1 cellular context compared by ENCODE assay signal in the genomic region with DNA sequence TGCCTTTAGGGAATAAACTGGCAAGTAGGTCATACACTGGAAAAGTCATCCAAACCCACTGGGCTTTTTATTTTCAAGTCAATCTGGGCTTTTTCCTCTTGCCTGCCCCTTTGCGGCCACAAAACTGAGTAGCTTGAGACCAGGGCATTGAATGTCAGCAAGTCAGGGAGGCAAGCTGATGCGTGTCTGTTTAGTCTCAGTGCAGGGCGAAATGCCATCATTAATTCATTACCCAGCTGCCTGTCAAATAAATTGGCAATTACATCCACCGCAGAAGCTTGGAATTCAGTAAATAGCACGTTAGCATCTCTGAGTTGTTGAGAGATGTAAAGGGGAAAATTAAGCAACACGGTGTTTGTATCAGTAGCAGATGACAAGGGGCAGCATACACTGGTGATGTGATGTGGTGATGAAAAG.
TF ChIP-seq lines count a peak whose summit lies in the region.

No MANE protein-coding gene starts in this region.

TF ChIP-seq in SK-N-SH, 30 proteins besides CTCF, POLR2A, EP300 and RAD21 (continued from another document):
- TF ChIP-seq, protein P1, sequence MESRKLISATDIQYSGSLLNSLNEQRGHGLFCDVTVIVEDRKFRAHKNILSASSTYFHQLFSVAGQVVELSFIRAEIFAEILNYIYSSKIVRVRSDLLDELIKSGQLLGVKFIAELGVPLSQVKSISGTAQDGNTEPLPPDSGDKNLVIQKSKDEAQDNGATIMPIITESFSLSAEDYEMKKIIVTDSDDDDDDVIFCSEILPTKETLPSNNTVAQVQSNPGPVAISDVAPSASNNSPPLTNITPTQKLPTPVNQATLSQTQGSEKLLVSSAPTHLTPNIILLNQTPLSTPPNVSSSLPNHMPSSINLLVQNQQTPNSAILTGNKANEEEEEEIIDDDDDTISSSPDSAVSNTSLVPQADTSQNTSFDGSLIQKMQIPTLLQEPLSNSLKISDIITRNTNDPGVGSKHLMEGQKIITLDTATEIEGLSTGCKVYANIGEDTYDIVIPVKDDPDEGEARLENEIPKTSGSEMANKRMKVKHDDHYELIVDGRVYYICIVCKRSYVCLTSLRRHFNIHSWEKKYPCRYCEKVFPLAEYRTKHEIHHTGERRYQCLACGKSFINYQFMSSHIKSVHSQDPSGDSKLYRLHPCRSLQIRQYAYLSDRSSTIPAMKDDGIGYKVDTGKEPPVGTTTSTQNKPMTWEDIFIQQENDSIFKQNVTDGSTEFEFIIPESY (IDR thresholded peaks at IDR 0.05; ENCODE audit: borderline replicate concordance, low read depth): no peak
- no peak for TF ChIP-seq FOXM1 (IDR thresholded peaks at IDR 0.05; ENCODE audit: low read depth)
- TF ChIP-seq SMC3 (IDR thresholded peaks at IDR 0.05; ENCODE audit: low read depth, low read length): peak; percentile 38; the same call in 1 of the 2 replicates
- TF ChIP-seq NFIC (IDR thresholded peaks at IDR 0.05; ENCODE audit: borderline replicate concordance): no peak
- peak; percentile 16; the same call in 1 of the 2 replicates for TF ChIP-seq JUND (IDR thresholded peaks at IDR 0.05)
- peak; percentile 84 for TF ChIP-seq GATA2 (CRISPR knock-in tag; IDR thresholded peaks at IDR 0.05)
- TF ChIP-seq, protein P2, sequence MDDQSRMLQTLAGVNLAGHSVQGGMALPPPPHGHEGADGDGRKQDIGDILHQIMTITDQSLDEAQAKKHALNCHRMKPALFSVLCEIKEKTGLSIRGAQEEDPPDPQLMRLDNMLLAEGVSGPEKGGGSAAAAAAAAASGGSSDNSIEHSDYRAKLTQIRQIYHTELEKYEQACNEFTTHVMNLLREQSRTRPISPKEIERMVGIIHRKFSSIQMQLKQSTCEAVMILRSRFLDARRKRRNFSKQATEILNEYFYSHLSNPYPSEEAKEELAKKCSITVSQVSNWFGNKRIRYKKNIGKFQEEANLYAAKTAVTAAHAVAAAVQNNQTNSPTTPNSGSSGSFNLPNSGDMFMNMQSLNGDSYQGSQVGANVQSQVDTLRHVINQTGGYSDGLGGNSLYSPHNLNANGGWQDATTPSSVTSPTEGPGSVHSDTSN (IDR thresholded peaks at IDR 0.05): peak; percentile 91
- TF ChIP-seq, protein P3, sequence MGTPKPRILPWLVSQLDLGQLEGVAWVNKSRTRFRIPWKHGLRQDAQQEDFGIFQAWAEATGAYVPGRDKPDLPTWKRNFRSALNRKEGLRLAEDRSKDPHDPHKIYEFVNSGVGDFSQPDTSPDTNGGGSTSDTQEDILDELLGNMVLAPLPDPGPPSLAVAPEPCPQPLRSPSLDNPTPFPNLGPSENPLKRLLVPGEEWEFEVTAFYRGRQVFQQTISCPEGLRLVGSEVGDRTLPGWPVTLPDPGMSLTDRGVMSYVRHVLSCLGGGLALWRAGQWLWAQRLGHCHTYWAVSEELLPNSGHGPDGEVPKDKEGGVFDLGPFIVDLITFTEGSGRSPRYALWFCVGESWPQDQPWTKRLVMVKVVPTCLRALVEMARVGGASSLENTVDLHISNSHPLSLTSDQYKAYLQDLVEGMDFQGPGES (IDR thresholded peaks at IDR 0.05; ENCODE audit: low read depth, low read length): no peak
- peak; percentile 70; the same call in 1 of the 2 replicates for TF ChIP-seq SIN3A (IDR thresholded peaks at IDR 0.05; ENCODE audit: borderline replicate concordance, low read depth, low read length)
- TF ChIP-seq NRF1 (IDR thresholded peaks at IDR 0.05; ENCODE audit: low read depth, low read length): no peak
- TF ChIP-seq FOXJ3 (CRISPR knock-in tag; IDR thresholded peaks at IDR 0.05): peak; percentile 86
- no peak for TF ChIP-seq YY1 (IDR thresholded peaks at IDR 0.05; ENCODE audit: low read depth)
- TF ChIP-seq RFX5 (IDR thresholded peaks at IDR 0.05; ENCODE audit: low read length): no peak
- TF ChIP-seq, protein P4, sequence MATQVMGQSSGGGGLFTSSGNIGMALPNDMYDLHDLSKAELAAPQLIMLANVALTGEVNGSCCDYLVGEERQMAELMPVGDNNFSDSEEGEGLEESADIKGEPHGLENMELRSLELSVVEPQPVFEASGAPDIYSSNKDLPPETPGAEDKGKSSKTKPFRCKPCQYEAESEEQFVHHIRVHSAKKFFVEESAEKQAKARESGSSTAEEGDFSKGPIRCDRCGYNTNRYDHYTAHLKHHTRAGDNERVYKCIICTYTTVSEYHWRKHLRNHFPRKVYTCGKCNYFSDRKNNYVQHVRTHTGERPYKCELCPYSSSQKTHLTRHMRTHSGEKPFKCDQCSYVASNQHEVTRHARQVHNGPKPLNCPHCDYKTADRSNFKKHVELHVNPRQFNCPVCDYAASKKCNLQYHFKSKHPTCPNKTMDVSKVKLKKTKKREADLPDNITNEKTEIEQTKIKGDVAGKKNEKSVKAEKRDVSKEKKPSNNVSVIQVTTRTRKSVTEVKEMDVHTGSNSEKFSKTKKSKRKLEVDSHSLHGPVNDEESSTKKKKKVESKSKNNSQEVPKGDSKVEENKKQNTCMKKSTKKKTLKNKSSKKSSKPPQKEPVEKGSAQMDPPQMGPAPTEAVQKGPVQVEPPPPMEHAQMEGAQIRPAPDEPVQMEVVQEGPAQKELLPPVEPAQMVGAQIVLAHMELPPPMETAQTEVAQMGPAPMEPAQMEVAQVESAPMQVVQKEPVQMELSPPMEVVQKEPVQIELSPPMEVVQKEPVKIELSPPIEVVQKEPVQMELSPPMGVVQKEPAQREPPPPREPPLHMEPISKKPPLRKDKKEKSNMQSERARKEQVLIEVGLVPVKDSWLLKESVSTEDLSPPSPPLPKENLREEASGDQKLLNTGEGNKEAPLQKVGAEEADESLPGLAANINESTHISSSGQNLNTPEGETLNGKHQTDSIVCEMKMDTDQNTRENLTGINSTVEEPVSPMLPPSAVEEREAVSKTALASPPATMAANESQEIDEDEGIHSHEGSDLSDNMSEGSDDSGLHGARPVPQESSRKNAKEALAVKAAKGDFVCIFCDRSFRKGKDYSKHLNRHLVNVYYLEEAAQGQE (IDR thresholded peaks at IDR 0.05; ENCODE audit: low read depth, low read length): no peak
